28 cellular contexts compared by ENCODE assay signal in genomic region chr16:89120281-89120680, GRCh38. TPM values are rescaled to one million over a fixed set of nuclear protein-coding genes. Genes with fewer than 3 reads are reported as not detected.
A peak's percentile ranks its signal among the peaks of the same experiment; 100 is the strongest.
DNase-seq lines count a peak whose midpoint lies in the region; ATAC-seq and TF ChIP-seq lines count a peak whose summit lies in the region.
"Had no signal": no experiment of that assay in that cellular context is flagged by ENCODE, and none has a peak within 500 bp of the region (broad histone marks: within the 10 kb centered on the region; RNA-seq: fewer than 3 reads in every experiment).

No MANE protein-coding gene starts in this region.

- H3K4me1 ChIP-seq in right atrium auricular region (no peaks in the 10 kb centered on the region), spleen (peaks cover 0 to 79% (median 53%) of the 10 kb centered on the region in 6 donors)
- H3K4me1 ChIP-seq: ascending aorta, gastrocnemius medialis, parathyroid adenoma had no signal

- no peak for TF ChIP-seq CTCF in right atrium auricular region (IDR thresholded peaks at IDR 0.05)
- TF ChIP-seq CTCF in spleen (IDR thresholded peaks at IDR 0.05 in 8 of 11, conservative IDR thresholded peaks at IDR 0.05 in 3 of 11): no peak
- no peak for TF ChIP-seq CTCF in activated CD8-positive, alpha-beta T cell treated with anti-CD3 and anti-CD28 coated beads for 36 hours (IDR thresholded peaks at IDR 0.05)

- H3K9me3 Mint-ChIP-seq in activated CD8-positive, alpha-beta T cell treated with anti-CD3 and anti-CD28 coated beads for 36 hours: no peaks in the 10 kb centered on the region
- H3K9me3 Mint-ChIP-seq: activated T-cell treated with anti-CD3 and anti-CD28 coated beads, Interleukin-2, amount 50 U/mL, for 4 hours; mesothelial cell of epicardium; nephron progenitor cell; T-helper 1 cell treated with Interleukin-12 subunit alpha and Interleukin-12 subunit beta and Interleukin-4 antibody, amounts not matched to agents 30 μg/mL and 1 μg/mL, for 36 hours had no signal

- ATAC-seq in Right ventricle myocardium superior (ENCODE audit: poor library complexity): no peak
- ATAC-seq in left cardiac atrium: no peak
- no peak for ATAC-seq in activated CD8-positive, alpha-beta T cell treated with anti-CD3 and anti-CD28 coated beads for 36 hours
- ATAC-seq: activated T-cell treated with anti-CD3 and anti-CD28 coated beads, Interleukin-2, amount 50 U/mL, for 4 hours; gastrocnemius medialis; left lung had no signal

- no peak for TF ChIP-seq POLR2A in spleen (IDR thresholded peaks at IDR 0.05)

- CTCF ChIA-PET in activated CD8-positive, alpha-beta T cell treated with anti-CD3 and anti-CD28 coated beads for 36 hours (lab: Charles Lee): no interaction called here

- H3K9me3 ChIP-seq in right atrium auricular region: peaks cover 0 to 1% of the 10 kb centered on the region in 2 donors
- peaks cover 2% of the 10 kb centered on the region for H3K9me3 ChIP-seq in KOPT-K1 (ENCODE audit: insufficient read depth, low read length, poor library complexity, severe bottlenecking)
- H3K9me3 ChIP-seq in spleen: no peaks in the 10 kb centered on the region
- H3K9me3 ChIP-seq: ascending aorta, gastrocnemius medialis, left lung, upper lobe of left lung had no signal

- peaks cover 27% of the 10 kb centered on the region for H3K36me3 Mint-ChIP-seq in activated CD8-positive, alpha-beta T cell treated with anti-CD3 and anti-CD28 coated beads for 36 hours (ENCODE audit: low read depth)

- H3K27me3 Mint-ChIP-seq in activated CD8-positive, alpha-beta T cell treated with anti-CD3 and anti-CD28 coated beads for 36 hours: no peaks in the 10 kb centered on the region

- no peaks in the 10 kb centered on the region for H3K27me3 ChIP-seq in right atrium auricular region
- H3K27me3 ChIP-seq in spleen (replicated peaks in 1 of 7): no peaks in the 10 kb centered on the region
- H3K27me3 ChIP-seq: ascending aorta, gastrocnemius medialis, left lung, upper lobe of left lung had no signal

- H3K4me1 Mint-ChIP-seq in activated CD8-positive, alpha-beta T cell treated with anti-CD3 and anti-CD28 coated beads for 36 hours (ENCODE audit: low read depth): peaks cover 33% of the 10 kb centered on the region
- H3K4me1 Mint-ChIP-seq: nephron progenitor cell had no signal

- H3K27ac ChIP-seq in right atrium auricular region: no peak overlapping the region
- peak overlapping the region; percentile 67 for H3K27ac ChIP-seq in KOPT-K1 (ENCODE audit: low read depth, low read length, poor library complexity, severe bottlenecking)
- H3K27ac ChIP-seq in spleen: no peak overlapping the region
- H3K27ac ChIP-seq: ascending aorta, gastrocnemius medialis, GM23248, left lung, parathyroid adenoma, upper lobe of left lung had no signal

- H3K27ac Mint-ChIP-seq in activated CD8-positive, alpha-beta T cell treated with anti-CD3 and anti-CD28 coated beads for 36 hours: no peak overlapping the region
- H3K27ac Mint-ChIP-seq: mesothelial cell of epicardium; nephron progenitor cell; T-helper 1 cell treated with Interleukin-12 subunit alpha and Interleukin-12 subunit beta and Interleukin-4 antibody, amounts not matched to agents 30 μg/mL and 1 μg/mL, for 36 hours had no signal

- intact Hi-C loops in Right ventricle myocardium superior (cut with DNase I): no loop called here
- intact Hi-C loops in left cardiac atrium (cut with DNase I): no loop called here
- intact Hi-C loops in spleen (cut with DNase I; ENCODE audit: low total_unique reads): no loop called here
- intact Hi-C loops in activated CD8-positive, alpha-beta T cell treated with anti-CD3 and anti-CD28 coated beads for 36 hours (cut with micrococcal nuclease): no loop called here

- no peak overlapping the region for H3K4me3 ChIP-seq in right atrium auricular region
- no peak overlapping the region for H3K4me3 ChIP-seq in spleen
- H3K4me3 ChIP-seq: ascending aorta, gastrocnemius medialis, GM23248, left lung, upper lobe of left lung had no signal

- POLR2A ChIA-PET in activated CD8-positive, alpha-beta T cell treated with anti-CD3 and anti-CD28 coated beads for 36 hours (lab: Charles Lee): no interaction called here

- no peak overlapping the region for H3K4me3 Mint-ChIP-seq in activated CD8-positive, alpha-beta T cell treated with anti-CD3 and anti-CD28 coated beads for 36 hours
- H3K4me3 Mint-ChIP-seq: activated T-cell treated with anti-CD3 and anti-CD28 coated beads, Interleukin-2, amount 50 U/mL, for 4 hours; mesothelial cell of epicardium; nephron progenitor cell; T-helper 1 cell treated with Interleukin-12 subunit alpha and Interleukin-12 subunit beta and Interleukin-4 antibody, amounts not matched to agents 30 μg/mL and 1 μg/mL, for 36 hours had no signal

- DNase-seq in Right ventricle myocardium superior (peak; percentile 36), right atrium auricular region (ENCODE audit: low spot score) (no peak), left cardiac atrium (peak; percentile 10), spleen (peak; percentile 58), occipital lobe (lab: John Stamatoyannopoulos, UW) (no peak), AG20443 (ENCODE audit: low spot score) (no peak)
- no peak for DNase-seq in activated CD8-positive, alpha-beta T cell treated with anti-CD3 and anti-CD28 coated beads for 36 hours
- DNase-seq: ACHN; activated naive CD4-positive, alpha-beta T cell; activated T-cell treated with anti-CD3 and anti-CD28 coated beads, Interleukin-2, amount 50 U/mL, for 4 hours; C1 segment of cervical spinal cord; central memory CD4-positive, alpha-beta T cell; gastrocnemius medialis; GM23248; Kasumi-1; NCI-H146; NCI-H2107; NCI-H82; nephron progenitor cell; RPMI8226 had no signal

- 92 to 96% (median 94%) methylated on average over 11 to 14 of the region's 14 CpGs for WGBS in spleen, 5 donors

- peaks cover 37% of the 10 kb centered on the region for H3K36me3 ChIP-seq in right atrium auricular region
- peaks cover 92% of the 10 kb centered on the region for H3K36me3 ChIP-seq in KOPT-K1 (ENCODE audit: insufficient read depth, low read length)
- peaks cover 0 to 91% (median 53%) of the 10 kb centered on the region in 6 donors for H3K36me3 ChIP-seq in spleen

RNA-seq across cellular contexts. Expression of gene ACSF3, which starts 26.6 kb away (rescaled TPM):
- total RNA-seq in Right ventricle myocardium superior: 15.5 TPM
- 10 to 100 TPM; 13.4 to 15.9 TPM for total RNA-seq in right atrium auricular region
- total RNA-seq in left cardiac atrium: 10 to 100 TPM; 14.9 to 16.2 TPM
- total RNA-seq in spleen: 10 to 100 TPM; 39.9 to 68.1 (median 50.0) TPM
- polyA plus RNA-seq in spleen: 10 to 100 TPM; 35.4 to 50.2 (median 45.9) TPM
- total RNA-seq in occipital lobe: 16.2 TPM
- total RNA-seq in activated CD8-positive, alpha-beta T cell treated with anti-CD3 and anti-CD28 coated beads for 36 hours: 10 to 100 TPM; 44.6 to 45.9 TPM

RNA-seq across cellular contexts. Expression of gene CDH15, which starts 51.3 kb away (rescaled TPM):
- not detected for total RNA-seq in Right ventricle myocardium superior
- total RNA-seq in right atrium auricular region: not detected
- total RNA-seq in left cardiac atrium: under 1 TPM in 1 of 2 donors, not detected in 1; 0.09 TPM
- 1 to 10 TPM in 5 of 7 donors, under 1 TPM in 2; 0.74 to 7.4 (median 1.5) TPM for total RNA-seq in spleen
- 1 to 10 TPM in 1 of 3 donors, under 1 TPM in 2; 0.14 to 1.1 (median 0.57) TPM for polyA plus RNA-seq in spleen
- 0.16 TPM for total RNA-seq in occipital lobe
- not detected for total RNA-seq in activated CD8-positive, alpha-beta T cell treated with anti-CD3 and anti-CD28 coated beads for 36 hours
- total RNA-seq: activated CD8-positive, alpha-beta memory T cell treated with anti-CD3 and anti-CD28 coated beads for 36 hours; activated T-cell treated with anti-CD3 and anti-CD28 coated beads, Interleukin-2, amount 50 U/mL, for 4 hours; ascending aorta; GM23248 had no signal

Comparison
In these comparisons a context has a peak if more than half of its experiments do, and no peak if none do; other contexts are left out.
1. DNase-seq: peak in Right ventricle myocardium superior (single experiment), left cardiac atrium (single experiment) and spleen (single experiment); none in right atrium auricular region (single experiment), occipital lobe (single experiment), AG20443 (single experiment) and activated CD8-positive, alpha-beta T cell treated with anti-CD3 and anti-CD28 coated beads for 36 hours (single experiment).